Comparison of ENCODE assay signal across 8 cellular contexts in the genomic region with DNA sequence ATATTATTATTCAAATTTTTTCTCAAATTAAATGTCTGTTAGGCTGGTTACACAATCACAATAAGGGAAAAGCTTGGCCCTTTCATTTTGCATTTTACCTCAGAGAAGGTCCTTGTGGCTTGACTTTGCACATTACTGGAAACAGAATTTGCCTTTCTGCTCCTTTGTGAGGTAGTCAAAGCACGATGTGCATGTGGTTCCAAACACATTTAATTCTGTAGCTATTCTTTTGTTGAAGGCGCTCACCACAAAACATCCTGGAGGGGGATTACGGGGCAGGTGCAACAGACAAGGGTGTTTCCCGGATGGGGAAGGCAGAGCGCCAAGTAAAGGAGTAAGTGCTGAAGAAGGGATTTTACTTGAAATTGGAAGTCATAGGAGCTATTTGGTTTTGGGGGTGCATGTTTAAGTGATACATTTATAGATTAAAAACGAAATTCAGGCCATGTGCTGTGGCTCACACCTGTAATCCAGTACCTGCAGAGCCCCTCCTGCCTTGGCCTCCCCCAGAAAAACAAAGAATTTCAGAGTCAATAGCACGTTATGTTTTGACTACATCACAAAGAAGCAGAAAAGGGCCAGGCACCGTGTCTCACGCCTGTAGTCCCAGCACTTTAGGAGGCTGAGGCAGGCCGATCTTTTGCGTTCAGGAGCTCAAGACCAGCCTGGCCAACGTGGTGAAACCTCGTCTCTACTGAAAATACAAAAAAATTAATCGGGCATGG. TPM values are rescaled to one million over a fixed set of nuclear protein-coding genes. Genes with fewer than 3 reads are reported as not detected.
A peak's percentile ranks its signal among the peaks of the same experiment; 100 is the strongest.
DNase-seq lines count a peak whose midpoint lies in the region; ATAC-seq and TF ChIP-seq lines count a peak whose summit lies in the region.

No MANE protein-coding gene starts in this region.

- H3K4me1 Mint-ChIP-seq in activated naive CD8-positive, alpha-beta T cell treated with anti-CD3 and anti-CD28 coated beads, Interleukin-2, amount 10 ng/mL, durations not matched to agents 7 days and 5 days, result peaks cover 26% of the 10 kb centered on the region

- DNase-seq in GM12865 (ENCODE audit: low read depth) (peak; percentile 87), GM20000 (ENCODE audit: low spot score) (peak; percentile 45), head of caudate nucleus (no peak), AG20443 (ENCODE audit: low spot score) (no peak), mucosa of gallbladder (ENCODE audit: low spot score) (no peak)
- DNase-seq in activated naive CD8-positive, alpha-beta T cell treated with anti-CD3 and anti-CD28 coated beads, Interleukin-2, amount 10 ng/mL, durations not matched to agents 7 days and 5 days, result no peak

- intact Hi-C loops in head of caudate nucleus (cut with DNase I), result no loop called here

- ATAC-seq in HG03565 (IDR thresholded peaks at IDR 0.05; ENCODE audit: unreplicated experiment) (peak; percentile 45), GM19455 (IDR thresholded peaks at IDR 0.05; ENCODE audit: unreplicated experiment) (no peak)
- ATAC-seq in activated naive CD8-positive, alpha-beta T cell treated with anti-CD3 and anti-CD28 coated beads, Interleukin-2, amount 10 ng/mL, durations not matched to agents 7 days and 5 days (ENCODE audit: low read depth), result peak; percentile 83

- no peak for TF ChIP-seq CTCF in GM12865 (IDR thresholded peaks at IDR 0.05; ENCODE audit: insufficient read depth, low read depth, low read length, missing control alignments)
- no peak for TF ChIP-seq CTCF in GM20000 (IDR thresholded peaks at IDR 0.05; ENCODE audit: extremely low read depth, missing control alignments)

- H3K36me3 Mint-ChIP-seq in activated naive CD8-positive, alpha-beta T cell treated with anti-CD3 and anti-CD28 coated beads, Interleukin-2, amount 10 ng/mL, durations not matched to agents 7 days and 5 days, result peaks cover 1% of the 10 kb centered on the region

- peak overlapping the region; percentile 27 for H3K27ac Mint-ChIP-seq in activated naive CD8-positive, alpha-beta T cell treated with anti-CD3 and anti-CD28 coated beads, Interleukin-2, amount 10 ng/mL, durations not matched to agents 7 days and 5 days

- H3K4me3 ChIP-seq in GM12865 (ENCODE audit: low read depth, low read length), result peak overlapping the region; percentile 11

- peak overlapping the region; percentile 20 for H3K4me3 Mint-ChIP-seq in activated naive CD8-positive, alpha-beta T cell treated with anti-CD3 and anti-CD28 coated beads, Interleukin-2, amount 10 ng/mL, durations not matched to agents 7 days and 5 days

- peaks cover 3% of the 10 kb centered on the region for H3K9me3 Mint-ChIP-seq in activated naive CD8-positive, alpha-beta T cell treated with anti-CD3 and anti-CD28 coated beads, Interleukin-2, amount 10 ng/mL, durations not matched to agents 7 days and 5 days

- H3K27me3 Mint-ChIP-seq in activated naive CD8-positive, alpha-beta T cell treated with anti-CD3 and anti-CD28 coated beads, Interleukin-2, amount 10 ng/mL, durations not matched to agents 7 days and 5 days, result peaks cover 3% of the 10 kb centered on the region

- POLR2A ChIA-PET in activated naive CD8-positive, alpha-beta T cell treated with anti-CD3 and anti-CD28 coated beads, Interleukin-2, amount 10 ng/mL, durations not matched to agents 7 days and 5 days (lab: Charles Lee), result no interaction called here

RNA-seq across cellular contexts. Expression of gene TENT4B, which starts 31.2 kb away (rescaled TPM):
- 10 to 100 TPM; 18.0 TPM for total RNA-seq in activated naive CD8-positive, alpha-beta T cell treated with anti-CD3 and anti-CD28 coated beads, Interleukin-2, amount 10 ng/mL, durations not matched to agents 7 days and 5 days
- 13.3 TPM for total RNA-seq in mucosa of gallbladder

RNA-seq across cellular contexts. Expression of gene HEATR3, which starts 56.1 kb away (rescaled TPM):
- 10 to 100 TPM; 19.8 to 20.1 TPM for total RNA-seq in activated naive CD8-positive, alpha-beta T cell treated with anti-CD3 and anti-CD28 coated beads, Interleukin-2, amount 10 ng/mL, durations not matched to agents 7 days and 5 days
- total RNA-seq in mucosa of gallbladder, result 17.7 TPM

Comparison
In these comparisons a context has a peak if more than half of its experiments do, and no peak if none do; other contexts are left out.
1. DNase-seq: peak in GM12865 (single experiment) and GM20000 (single experiment); none in activated naive CD8-positive, alpha-beta T cell treated with anti-CD3 and anti-CD28 coated beads, Interleukin-2, amount 10 ng/mL, durations not matched to agents 7 days and 5 days (single experiment), head of caudate nucleus (0 of 42), AG20443 (single experiment) and mucosa of gallbladder (single experiment).